Comparison of ENCODE assay signal across 10 cellular contexts in genomic region chr11:16632295-16633200, GRCh38.
DNase-seq lines count a peak whose midpoint lies in the region; ATAC-seq and TF ChIP-seq lines count a peak whose summit lies in the region.
"Had no signal": no experiment of that assay in that cellular context is flagged by ENCODE, and none has a peak within 500 bp of the region (broad histone marks: within the 10 kb centered on the region; RNA-seq: fewer than 3 reads in every experiment).

No MANE protein-coding gene starts in this region.

- DNase-seq in UCSD-AML1 (lab: John Stamatoyannopoulos, UW; ENCODE audit: unreplicated experiment) (peak; percentile 31), sciatic nerve (ENCODE audit: low spot score) (no peak), hypothalamus (lab: John Stamatoyannopoulos, UW) (no peak)
- DNase-seq in activated CD4-positive, alpha-beta T cell treated with anti-CD3 and anti-CD28 coated beads, Interleukin-2, amount 50 U/mL, for 48 hours: no peak
- DNase-seq in activated naive CD4-positive, alpha-beta T cell treated with anti-CD3 and anti-CD28 coated beads for 36 hours: no peak
- DNase-seq: activated B cell treated with CpG ODN at 0.5 μM for 24 hours, head of caudate nucleus had no signal

- peak; percentile 63 to 74 for TF ChIP-seq RAD21 in liver (IDR thresholded peaks at IDR 0.05)

- no peak overlapping the region for H3K4me3 ChIP-seq in liver (ENCODE audit: low read depth in 1 of 3, low read length in 3 of 3)

- H3K9me3 ChIP-seq in liver (ENCODE audit: control insufficient read depth in 4 of 4, low read length in 3 of 4): no peaks in the 10 kb centered on the region

- intact Hi-C loops in sciatic nerve (cut with DNase I): no loop called here
- intact Hi-C loops in activated naive CD4-positive, alpha-beta T cell treated with anti-CD3 and anti-CD28 coated beads for 36 hours (cut with micrococcal nuclease): no loop called here

- no peaks in the 10 kb centered on the region for H3K36me3 Mint-ChIP-seq in activated naive CD4-positive, alpha-beta T cell treated with anti-CD3 and anti-CD28 coated beads for 36 hours (ENCODE audit: low read depth)

- no peak overlapping the region for H3K27ac ChIP-seq in liver (ENCODE audit: low read depth in 1 of 2, low read length in 2 of 2)

- no peaks in the 10 kb centered on the region for H3K4me1 ChIP-seq in liver (ENCODE audit: control insufficient read depth in 4 of 4, insufficient read depth in 4 of 4, low read length in 3 of 4)

- H3K36me3 ChIP-seq in liver (ENCODE audit: control insufficient read depth in 4 of 4, insufficient read depth in 3 of 4, low read depth in 1 of 4, low read length in 3 of 4): no peaks in the 10 kb centered on the region

- H3K4me3 Mint-ChIP-seq in activated naive CD4-positive, alpha-beta T cell treated with anti-CD3 and anti-CD28 coated beads for 36 hours: no peak overlapping the region
- H3K4me3 Mint-ChIP-seq: activated B cell treated with CpG ODN at 0.5 μM for 24 hours had no signal

- peaks cover 0 to 7% (median 3%) of the 10 kb centered on the region in 4 donors for H3K27me3 ChIP-seq in liver (ENCODE audit: control insufficient read depth in 4 of 4, insufficient read depth in 4 of 4, low read length in 3 of 4)

- WGBS in liver: 77% methylated on average over 9 of the region's 9 CpGs

- peak; percentile 68 for ATAC-seq in HG03432 (IDR thresholded peaks at IDR 0.05; ENCODE audit: unreplicated experiment)
- ATAC-seq in sciatic nerve: no peak

- TF ChIP-seq CTCF in GM12874 (IDR thresholded peaks at IDR 0.05; ENCODE audit: insufficient read depth, low read depth, low read length) (peak; percentile 34; the same call in 1 of the 2 replicates), liver (IDR thresholded peaks at IDR 0.05; ENCODE audit: low read depth, low read length, missing input control) (peak; percentile 42)

- no peaks in the 10 kb centered on the region for H3K4me1 Mint-ChIP-seq in activated naive CD4-positive, alpha-beta T cell treated with anti-CD3 and anti-CD28 coated beads for 36 hours (ENCODE audit: low read depth)
- H3K4me1 Mint-ChIP-seq: activated B cell treated with CpG ODN at 0.5 μM for 24 hours had no signal

- CTCF ChIA-PET in activated naive CD4-positive, alpha-beta T cell treated with anti-CD3 and anti-CD28 coated beads for 36 hours (lab: Charles Lee): no interaction called here

- no peak overlapping the region for H3K27ac Mint-ChIP-seq in activated naive CD4-positive, alpha-beta T cell treated with anti-CD3 and anti-CD28 coated beads for 36 hours
- H3K27ac Mint-ChIP-seq: activated B cell treated with CpG ODN at 0.5 μM for 24 hours had no signal

- peaks cover 20% of the 10 kb centered on the region for H3K27me3 Mint-ChIP-seq in activated naive CD4-positive, alpha-beta T cell treated with anti-CD3 and anti-CD28 coated beads for 36 hours (ENCODE audit: low read depth)

- H3K9ac ChIP-seq in liver (ENCODE audit: low read depth in 1 of 2, low read length in 2 of 2): no peak overlapping the region

- H3K9me3 Mint-ChIP-seq in activated naive CD4-positive, alpha-beta T cell treated with anti-CD3 and anti-CD28 coated beads for 36 hours: peaks cover 18% of the 10 kb centered on the region

TF ChIP-seq in liver, 16 proteins besides CTCF, POLR2A, EP300 and RAD21:
- TF ChIP-seq JUND (IDR thresholded peaks at IDR 0.05) (no peak), NR2F2 (IDR thresholded peaks at IDR 0.05) (no peak), HNF4A (conservative IDR thresholded peaks at IDR 0.05) (peak in 1 of 2 donors; percentile 44), FOXA1 (IDR thresholded peaks at IDR 0.05) (no peak), ZBTB33 (IDR thresholded peaks at IDR 0.05) (no peak), SP1 (IDR thresholded peaks at IDR 0.05) (no peak)
- TF ChIP-seq, protein P1, sequence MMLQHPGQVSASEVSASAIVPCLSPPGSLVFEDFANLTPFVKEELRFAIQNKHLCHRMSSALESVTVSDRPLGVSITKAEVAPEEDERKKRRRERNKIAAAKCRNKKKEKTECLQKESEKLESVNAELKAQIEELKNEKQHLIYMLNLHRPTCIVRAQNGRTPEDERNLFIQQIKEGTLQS (IDR thresholded peaks at IDR 0.05): no peak
- TF ChIP-seq, protein P2, sequence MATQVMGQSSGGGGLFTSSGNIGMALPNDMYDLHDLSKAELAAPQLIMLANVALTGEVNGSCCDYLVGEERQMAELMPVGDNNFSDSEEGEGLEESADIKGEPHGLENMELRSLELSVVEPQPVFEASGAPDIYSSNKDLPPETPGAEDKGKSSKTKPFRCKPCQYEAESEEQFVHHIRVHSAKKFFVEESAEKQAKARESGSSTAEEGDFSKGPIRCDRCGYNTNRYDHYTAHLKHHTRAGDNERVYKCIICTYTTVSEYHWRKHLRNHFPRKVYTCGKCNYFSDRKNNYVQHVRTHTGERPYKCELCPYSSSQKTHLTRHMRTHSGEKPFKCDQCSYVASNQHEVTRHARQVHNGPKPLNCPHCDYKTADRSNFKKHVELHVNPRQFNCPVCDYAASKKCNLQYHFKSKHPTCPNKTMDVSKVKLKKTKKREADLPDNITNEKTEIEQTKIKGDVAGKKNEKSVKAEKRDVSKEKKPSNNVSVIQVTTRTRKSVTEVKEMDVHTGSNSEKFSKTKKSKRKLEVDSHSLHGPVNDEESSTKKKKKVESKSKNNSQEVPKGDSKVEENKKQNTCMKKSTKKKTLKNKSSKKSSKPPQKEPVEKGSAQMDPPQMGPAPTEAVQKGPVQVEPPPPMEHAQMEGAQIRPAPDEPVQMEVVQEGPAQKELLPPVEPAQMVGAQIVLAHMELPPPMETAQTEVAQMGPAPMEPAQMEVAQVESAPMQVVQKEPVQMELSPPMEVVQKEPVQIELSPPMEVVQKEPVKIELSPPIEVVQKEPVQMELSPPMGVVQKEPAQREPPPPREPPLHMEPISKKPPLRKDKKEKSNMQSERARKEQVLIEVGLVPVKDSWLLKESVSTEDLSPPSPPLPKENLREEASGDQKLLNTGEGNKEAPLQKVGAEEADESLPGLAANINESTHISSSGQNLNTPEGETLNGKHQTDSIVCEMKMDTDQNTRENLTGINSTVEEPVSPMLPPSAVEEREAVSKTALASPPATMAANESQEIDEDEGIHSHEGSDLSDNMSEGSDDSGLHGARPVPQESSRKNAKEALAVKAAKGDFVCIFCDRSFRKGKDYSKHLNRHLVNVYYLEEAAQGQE (IDR thresholded peaks at IDR 0.05): no peak
